Comparison of ENCODE assay signal across 1 cellular context in the genomic region with DNA sequence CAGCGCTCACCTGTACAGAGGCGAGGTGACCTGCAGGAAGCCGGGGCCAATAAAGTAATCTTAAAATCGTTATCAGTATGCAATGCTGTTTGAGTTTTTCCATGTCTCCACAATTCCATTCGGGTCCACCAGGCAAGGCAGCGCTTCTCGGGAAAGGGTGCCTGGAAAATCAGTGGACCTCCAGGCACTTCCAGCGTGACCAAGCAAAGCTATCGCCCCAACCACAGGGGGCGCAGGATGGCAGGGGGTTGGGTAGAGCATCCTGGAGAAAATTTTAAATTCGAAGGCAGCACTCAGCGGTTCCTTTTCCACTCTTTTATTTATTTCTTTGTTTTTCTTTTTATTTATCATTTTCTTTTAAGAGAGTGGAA.
TF ChIP-seq lines count a peak whose summit lies in the region.

No MANE protein-coding gene starts in this region.

TF ChIP-seq in H1, 55 proteins besides CTCF, POLR2A, EP300 and RAD21:
- no peak for TF ChIP-seq HDAC2 (IDR thresholded peaks at IDR 0.05; ENCODE audit: borderline replicate concordance in 1 of 2, low read depth in 2 of 2, low read length in 2 of 2)
- no peak for TF ChIP-seq SUZ12 (IDR thresholded peaks at IDR 0.05; ENCODE audit: low read length)
- TF ChIP-seq TBP (IDR thresholded peaks at IDR 0.05; ENCODE audit: low read depth, low read length): no peak
- TF ChIP-seq, protein P1, sequence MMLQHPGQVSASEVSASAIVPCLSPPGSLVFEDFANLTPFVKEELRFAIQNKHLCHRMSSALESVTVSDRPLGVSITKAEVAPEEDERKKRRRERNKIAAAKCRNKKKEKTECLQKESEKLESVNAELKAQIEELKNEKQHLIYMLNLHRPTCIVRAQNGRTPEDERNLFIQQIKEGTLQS (IDR thresholded peaks at IDR 0.05; ENCODE audit: insufficient read depth, low read depth, low read length): no peak
- no peak for TF ChIP-seq SAP30 (IDR thresholded peaks at IDR 0.05; ENCODE audit: insufficient read depth, insufficient replicate concordance, low read length)
- TF ChIP-seq KDM5A (IDR thresholded peaks at IDR 0.05; ENCODE audit: low read length): no peak
- no peak for TF ChIP-seq CHD1 (IDR thresholded peaks at IDR 0.05; ENCODE audit: low read depth, low read length)
- TF ChIP-seq CBX5 (IDR thresholded peaks at IDR 0.05; ENCODE audit: low read depth, low read length): no peak
